Comparison of ENCODE assay signal across 18 cellular contexts in the genomic region with DNA sequence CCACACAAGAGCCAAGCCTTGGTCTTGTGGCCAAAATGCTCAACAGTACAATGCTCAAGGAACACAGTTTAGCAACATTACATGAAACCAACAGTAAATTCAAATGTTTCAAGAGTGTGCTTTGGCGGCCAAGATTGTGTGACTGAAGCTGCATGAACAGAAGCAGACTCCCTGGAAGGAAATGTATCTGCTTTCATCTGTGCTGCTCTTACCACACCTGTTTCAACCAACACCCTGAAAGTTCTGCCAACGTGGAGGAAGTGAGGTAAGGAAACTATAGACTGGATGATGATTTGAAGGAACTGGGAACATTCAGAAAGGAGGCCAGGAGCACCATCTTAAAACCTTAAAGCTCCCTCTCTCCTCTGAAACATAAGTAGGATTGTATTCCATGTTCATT. TPM values are rescaled to one million over a fixed set of nuclear protein-coding genes. Genes with fewer than 3 reads are reported as not detected.
DNase-seq lines count a peak whose midpoint lies in the region; ATAC-seq and TF ChIP-seq lines count a peak whose summit lies in the region.
"Had no signal": no experiment of that assay in that cellular context is flagged by ENCODE, and none has a peak within 500 bp of the region (broad histone marks: within the 10 kb centered on the region; RNA-seq: fewer than 3 reads in every experiment).

No MANE protein-coding gene starts in this region.

- H3K27me3 Mint-ChIP-seq in activated CD4-positive, alpha-beta T cell treated with anti-CD3 and anti-CD28 coated beads, Interleukin-2, amount 10 ng/mL, durations not matched to agents 24 days and 14 days, result no peaks in the 10 kb centered on the region
- H3K27me3 Mint-ChIP-seq in glutamatergic neuron (ENCODE audit: unreplicated experiment), result peaks cover 17% of the 10 kb centered on the region
- H3K27me3 Mint-ChIP-seq: memory B cell had no signal

- no peak overlapping the region for H3K4me3 ChIP-seq in SJCRH30
- no peak overlapping the region for H3K4me3 ChIP-seq in transverse colon
- H3K4me3 ChIP-seq: gastrocnemius medialis had no signal

- in situ Hi-C loops in transverse colon (cut with MboI; ENCODE audit: low pct_ligation_motif_present in 1 of 4, low pct_unique_long_range_greater_than_20kb in 1 of 4, low sequenced_read_pairs in 3 of 4), result no loop called here

- ATAC-seq in GM21447 (IDR thresholded peaks at IDR 0.05; ENCODE audit: unreplicated experiment) (peak; percentile 48), HG03432 (IDR thresholded peaks at IDR 0.05; ENCODE audit: unreplicated experiment) (peak; percentile 57)
- ATAC-seq: gastrocnemius medialis had no signal

- intact Hi-C loops in activated CD4-positive, alpha-beta T cell treated with anti-CD3 and anti-CD28 coated beads, Interleukin-2, amount 10 ng/mL, durations not matched to agents 24 days and 14 days (cut with micrococcal nuclease), result no loop called here
- intact Hi-C loops in transverse colon (cut with DNase I; ENCODE audit: low total_unique reads), result no loop called here

- H3K36me3 ChIP-seq in SJCRH30, result no peaks in the 10 kb centered on the region
- H3K36me3 ChIP-seq in transverse colon, result no peaks in the 10 kb centered on the region
- H3K36me3 ChIP-seq: gastrocnemius medialis had no signal

- H3K27ac Mint-ChIP-seq in activated CD4-positive, alpha-beta T cell treated with anti-CD3 and anti-CD28 coated beads, Interleukin-2, amount 10 ng/mL, durations not matched to agents 24 days and 14 days, result no peak overlapping the region
- H3K27ac Mint-ChIP-seq in glutamatergic neuron (ENCODE audit: unreplicated experiment), result peak overlapping the region; percentile 3
- H3K27ac Mint-ChIP-seq: immature natural killer cell, memory B cell, nephron progenitor cell had no signal

- H3K9me3 ChIP-seq in SJCRH30 (replicated peaks) (no peaks in the 10 kb centered on the region), transverse colon (no peaks in the 10 kb centered on the region)
- H3K9me3 ChIP-seq: gastrocnemius medialis had no signal

- peaks cover 3% of the 10 kb centered on the region for H3K9me3 Mint-ChIP-seq in activated CD4-positive, alpha-beta T cell treated with anti-CD3 and anti-CD28 coated beads, Interleukin-2, amount 10 ng/mL, durations not matched to agents 24 days and 14 days
- H3K9me3 Mint-ChIP-seq in glutamatergic neuron (ENCODE audit: unreplicated experiment), result peaks cover 5% of the 10 kb centered on the region
- H3K9me3 Mint-ChIP-seq: memory B cell had no signal

- H3K27me3 ChIP-seq in SJCRH30 (no peaks in the 10 kb centered on the region), transverse colon (no peaks in the 10 kb centered on the region)
- H3K27me3 ChIP-seq: gastrocnemius medialis had no signal

- TF ChIP-seq POLR2A in transverse colon (IDR thresholded peaks at IDR 0.05), result no peak

- peaks cover 45% of the 10 kb centered on the region for H3K4me1 Mint-ChIP-seq in activated CD4-positive, alpha-beta T cell treated with anti-CD3 and anti-CD28 coated beads, Interleukin-2, amount 10 ng/mL, durations not matched to agents 24 days and 14 days
- H3K4me1 Mint-ChIP-seq in glutamatergic neuron (ENCODE audit: low read depth, unreplicated experiment), result peaks cover 60% of the 10 kb centered on the region
- H3K4me1 Mint-ChIP-seq: immature natural killer cell had no signal

- no peak for TF ChIP-seq EP300 in transverse colon (IDR thresholded peaks at IDR 0.05; ENCODE audit: low read depth)

- WGBS in transverse colon (ENCODE audit: low coverage in 1 of 2), 2 donors, result 54 to 61% methylated on average over 2 of the region's 2 CpGs

- no peak for TF ChIP-seq CTCF in glutamatergic neuron (IDR thresholded peaks at IDR 0.05; ENCODE audit: partially characterized antibody, unreplicated experiment)
- no peak for TF ChIP-seq CTCF in transverse colon (IDR thresholded peaks at IDR 0.05)

- peak; percentile 70 for DNase-seq in activated CD4-positive, alpha-beta T cell treated with anti-CD3 and anti-CD28 coated beads, Interleukin-2, amount 10 ng/mL, durations not matched to agents 24 days and 14 days
- no peak for DNase-seq in activated CD4-positive, alpha-beta T cell treated with anti-CD3 and anti-CD28 coated beads, Interleukin-2, amount 50 U/mL, for 4 hours
- no peak for DNase-seq in glutamatergic neuron
- no peak for DNase-seq in SJCRH30
- DNase-seq in transverse colon, result no peak
- no peak for DNase-seq in cerebellar cortex (ENCODE audit: low spot score)
- DNase-seq: activated CD4-positive, alpha-beta T cell treated with anti-CD3 and anti-CD28 coated beads, Interleukin-2, amount 50 U/mL, for 48 hours; C1 segment of cervical spinal cord; immature natural killer cell; NCI-H1105 treated with DMSO at 0.1 percent for 48 hours; NCI-H2227 treated with DMSO at 0.1 percent for 48 hours; nephron progenitor cell; SHP77 had no signal

- H3K4me1 ChIP-seq in SJCRH30 (peaks cover 25% of the 10 kb centered on the region), transverse colon (peaks cover 0 to 9% (median 0%) of the 10 kb centered on the region in 4 donors)

- H3K36me3 Mint-ChIP-seq in activated CD4-positive, alpha-beta T cell treated with anti-CD3 and anti-CD28 coated beads, Interleukin-2, amount 10 ng/mL, durations not matched to agents 24 days and 14 days (ENCODE audit: low read depth), result peaks cover 13% of the 10 kb centered on the region
- no peaks in the 10 kb centered on the region for H3K36me3 Mint-ChIP-seq in glutamatergic neuron (ENCODE audit: unreplicated experiment)
- H3K36me3 Mint-ChIP-seq: immature natural killer cell, memory B cell had no signal

- H3K4me3 Mint-ChIP-seq in activated CD4-positive, alpha-beta T cell treated with anti-CD3 and anti-CD28 coated beads, Interleukin-2, amount 10 ng/mL, durations not matched to agents 24 days and 14 days, result peak overlapping the region; percentile 44
- no peak overlapping the region for H3K4me3 Mint-ChIP-seq in glutamatergic neuron (ENCODE audit: unreplicated experiment)
- H3K4me3 Mint-ChIP-seq: immature natural killer cell, memory B cell, nephron progenitor cell had no signal

- H3K27ac ChIP-seq in SJCRH30 (no peak overlapping the region), transverse colon (no peak overlapping the region)
- H3K27ac ChIP-seq: 22Rv1, gastrocnemius medialis had no signal

RNA-seq across cellular contexts. Expression of a gene that starts 55.7 kb away (rescaled TPM):
- 8.6 and 9.4 TPM in 2 replicates for total RNA-seq in activated CD4-positive, alpha-beta T cell treated with anti-CD3 and anti-CD28 coated beads, Interleukin-2, amount 10 ng/mL, durations not matched to agents 24 days and 14 days
- total RNA-seq in glutamatergic neuron (ENCODE audit: unreplicated experiment) (42.5 TPM), transverse colon (1 to 10 TPM; 1.5 to 8.4 (median 4.2) TPM)
- 18.3 and 20.4 TPM in 2 replicates for total RNA-seq in SJCRH30 (2014; rRNA removed; shearing (Covaris generic))
